In the genomic region with DNA sequence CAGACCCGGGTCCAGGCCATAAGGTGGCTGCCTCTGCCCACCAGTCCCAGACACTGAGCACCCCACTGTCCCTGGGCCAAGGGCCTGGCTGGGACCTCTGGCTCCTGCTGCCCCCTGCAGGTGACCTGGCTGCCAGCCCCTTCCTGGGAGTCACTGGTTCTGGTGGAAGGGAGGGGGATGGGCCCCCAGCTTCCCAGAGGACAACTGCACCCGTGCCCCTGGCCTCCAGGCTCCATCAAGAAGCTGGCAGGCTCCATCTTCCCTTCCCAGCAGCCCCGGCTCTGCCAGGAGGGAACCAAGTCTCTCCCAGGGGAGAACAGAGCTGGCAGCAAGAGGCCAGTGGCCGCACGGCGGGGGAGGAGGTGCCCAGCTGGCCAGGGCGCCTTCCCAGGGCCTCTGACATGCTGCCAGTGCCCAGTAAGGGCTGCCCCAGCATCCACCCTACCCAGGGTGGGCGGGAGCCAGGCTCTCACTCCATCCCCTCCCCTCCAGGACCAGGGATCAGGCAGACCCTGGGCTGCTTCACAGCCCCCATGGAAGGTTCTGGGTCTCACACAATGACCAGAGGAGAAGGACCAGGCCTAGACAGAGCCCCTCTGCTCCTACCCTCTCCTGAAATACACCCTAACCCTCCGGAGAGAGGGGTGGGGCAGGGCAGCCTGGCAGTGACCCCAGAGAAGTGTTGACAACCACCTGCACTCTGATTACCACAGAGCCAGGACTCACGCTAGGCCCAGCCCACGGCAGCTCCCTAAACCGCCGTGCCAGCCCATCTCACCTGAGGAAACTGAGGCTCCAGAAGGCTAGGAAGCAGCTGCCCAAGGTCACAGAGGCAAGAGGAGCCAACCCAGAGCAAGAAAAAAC, we compare ENCODE assay signal across 8 cellular contexts. TPM values are rescaled to one million over a fixed set of nuclear protein-coding genes. Genes with fewer than 3 reads are reported as not detected.
DNase-seq lines count a peak whose midpoint lies in the region; ATAC-seq and TF ChIP-seq lines count a peak whose summit lies in the region.

No MANE protein-coding gene starts in this region.

- peak; percentile 10 to 35 (median 26) for ATAC-seq in right lobe of liver
- peak; percentile 47 for ATAC-seq in aorta (ENCODE audit: low FRiP score)
- ATAC-seq in HG03378 (IDR thresholded peaks at IDR 0.05; ENCODE audit: unreplicated experiment) = no peak

- no peak for DNase-seq in AG09319 (ENCODE audit: extremely low read depth, low read depth)
- DNase-seq in HuH-7 (ENCODE audit: low spot score) = peak; percentile 79
- peak in 1 of 2 donors; percentile 25 for DNase-seq in cardiac fibroblast (ENCODE audit: low read depth in 2 of 2)
- peak; percentile 64 to 83 (median 81) for DNase-seq in right lobe of liver
- peak; percentile 84 to 91 for DNase-seq in aorta
- no peak for DNase-seq in NCI-H146 treated with DMSO at 0.1 percent for 48 hours (lab: John Stamatoyannopoulos, UW; ENCODE audit: unreplicated experiment)
- DNase-seq in NCI-H524 treated with DMSO at 0.1 percent for 48 hours (lab: John Stamatoyannopoulos, UW) = no peak

- no peak for TF ChIP-seq POLR2A in right lobe of liver (IDR thresholded peaks at IDR 0.05)

- intact Hi-C loops in right lobe of liver (cut with DNase I) (no loop called here), aorta (cut with DNase I) (no loop called here)

- H3K36me3 ChIP-seq in right lobe of liver = peaks cover 0 to 14% (median 4%) of the 10 kb centered on the region in 4 donors
- peaks cover 0 to 3% of the 10 kb centered on the region in 2 donors for H3K36me3 ChIP-seq in aorta (ENCODE audit: control insufficient read depth in 1 of 2, insufficient read depth in 2 of 2, low read length in 1 of 2)

- peak overlapping the region in 1 of 3 donors; percentile 76 for H3K27ac ChIP-seq in right lobe of liver
- H3K27ac ChIP-seq in aorta (ENCODE audit: low read depth in 1 of 2, low read length in 2 of 2) = peak overlapping the region in 1 of 2 donors; percentile 13

- WGBS in right lobe of liver (ENCODE audit: insufficient coverage, low coverage, low lambda C conversion rate, missing lambda C conversion rate) = 42% methylated on average over 5 of the region's 13 CpGs
- WGBS in aorta, 2 donors = 17% methylated on average over 12 to 13 of the region's 13 CpGs

- H3K4me3 ChIP-seq in cardiac fibroblast (replicated peaks in 1 of 2; ENCODE audit: low read depth in 2 of 2, low read length in 2 of 2) = no peak overlapping the region
- H3K4me3 ChIP-seq in right lobe of liver = peak overlapping the region; percentile 84 to 99 (median 93)
- H3K4me3 ChIP-seq in aorta (ENCODE audit: low read length in 2 of 2) = no peak overlapping the region

- peaks cover 0 to 66% (median 18%) of the 10 kb centered on the region in 4 donors for H3K4me1 ChIP-seq in right lobe of liver
- peaks cover 0 to 2% of the 10 kb centered on the region in 2 donors for H3K4me1 ChIP-seq in aorta (ENCODE audit: control insufficient read depth in 1 of 2, insufficient read depth in 2 of 2, low read length in 2 of 2)

- no peaks in the 10 kb centered on the region for H3K9me3 ChIP-seq in right lobe of liver
- H3K9me3 ChIP-seq in aorta (ENCODE audit: control insufficient read depth, low read length) = no peaks in the 10 kb centered on the region

- H3K27me3 ChIP-seq in right lobe of liver (no peaks in the 10 kb centered on the region), aorta (ENCODE audit: control insufficient read depth in 1 of 2, insufficient read depth in 2 of 2, low read length in 1 of 2) (no peaks in the 10 kb centered on the region)

- TF ChIP-seq CTCF in AG09319 (IDR thresholded peaks at IDR 0.05; ENCODE audit: low read depth, low read length) (peak; percentile 39), cardiac fibroblast (IDR thresholded peaks at IDR 0.05; ENCODE audit: low read depth, low read length) (peak; percentile 38), right lobe of liver (IDR thresholded peaks at IDR 0.05) (peak; percentile 42 to 62 (median 45))

RNA-seq across cellular contexts. Expression of a gene that starts 3.6 kb away (rescaled TPM):
- 100 to 1,000 TPM in 5 of 6 experiments, 10 to 100 TPM in 1; 88.9 to 224 (median 166) TPM for total RNA-seq in right lobe of liver
- total RNA-seq in aorta = 10 to 100 TPM; 33.5 to 35.1 TPM
- polyA plus RNA-seq in aorta = 10 to 100 TPM; 17.3 to 23.6 TPM

RNA-seq across cellular contexts. Expression of a gene that starts 41.5 kb away (rescaled TPM):
- total RNA-seq in right lobe of liver (not detected), aorta (under 1 TPM in 1 of 2 donors, not detected in 1; 0.18 TPM)
- polyA plus RNA-seq in aorta = not detected

Comparison
In these comparisons a context has a peak if more than half of its experiments do, and no peak if none do; other contexts are left out.
1. DNase-seq: peak in HuH-7 (single experiment), right lobe of liver (3 of 3) and aorta (2 of 2); none in AG09319 (single experiment), NCI-H146 treated with DMSO at 0.1 percent for 48 hours (single experiment) and NCI-H524 treated with DMSO at 0.1 percent for 48 hours (single experiment).
2. H3K4me3 ChIP-seq: peak in right lobe of liver (3 of 3); none in cardiac fibroblast (0 of 2) and aorta (0 of 2).
3. Peak in every context shown above with its lines, with median percentiles within 50 percentile points of each other: CTCF ChIP-seq.